In the genomic region with DNA sequence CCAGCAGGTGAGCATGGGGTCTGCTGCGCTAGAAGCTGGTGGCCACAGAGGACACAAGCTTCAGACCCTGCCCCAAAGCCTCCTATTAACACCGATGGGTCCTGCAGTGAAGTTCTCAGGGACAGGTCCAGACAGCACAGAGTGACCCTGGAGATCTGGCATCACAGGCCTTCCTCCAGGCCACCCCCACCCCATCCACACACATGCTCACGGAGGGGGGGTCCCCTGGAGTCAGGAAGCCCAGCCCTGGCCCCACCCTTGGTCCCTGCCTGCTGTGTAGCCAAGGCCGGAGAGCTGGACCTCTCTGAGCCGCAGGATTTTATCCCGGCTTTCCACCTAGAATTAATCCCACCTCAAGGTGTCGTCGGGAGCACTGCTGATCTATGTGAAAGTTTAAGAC, we compare ENCODE assay signal across 21 cellular contexts.
"Had no signal": no experiment of that assay in that cellular context is flagged by ENCODE, and none has a peak within 500 bp of the region (broad histone marks: within the 10 kb centered on the region; RNA-seq: fewer than 3 reads in every experiment).

No MANE protein-coding gene starts in this region.

- H3K4me3 ChIP-seq: MG63, SJCRH30 had no signal

- H3K27ac ChIP-seq: HL-60, SJCRH30 had no signal

- ATAC-seq: SK-N-SH treated with all-trans-retinoic acid at 6 μM for 48 hours had no signal

- H3K9me3 ChIP-seq: MG63, SJCRH30 had no signal

- FAIRE-seq: RCC 7860 had no signal

- DNase-seq: Karpas-422, KG1, MG63, NCI-H1092, NCI-H1105 treated with DMSO at 0.1 percent for 48 hours, NCI-H1417 treated with DMSO at 0.1 percent for 48 hours, NCI-H146, NCI-H1694 treated with DMSO at 0.1 percent for 48 hours, NCI-H1930, NCI-H2081, NCI-H2107, NCI-H2227 treated with DMSO at 0.1 percent for 48 hours, NCI-H524 treated with DMSO at 0.1 percent for 48 hours, NCI-H69, NCI-H774, RPMI8226, SHP77 treated with DMSO at 0.1 percent for 48 hours, SJCRH30 had no signal

- H3K4me1 ChIP-seq: SJCRH30 had no signal

- H3K36me3 ChIP-seq: MG63, SJCRH30 had no signal
